In genomic region chr3:72288955-72289707, GRCh38 we compare ENCODE assay signal across 8 cellular contexts.
DNase-seq lines count a peak whose midpoint lies in the region; ATAC-seq lines count a peak whose summit lies in the region.

No MANE protein-coding gene starts in this region.

- H3K4me3 ChIP-seq in MG63: no peak overlapping the region

- H3K9me3 Mint-ChIP-seq in activated T-cell treated with anti-CD3 and anti-CD28 coated beads, Interleukin-2, amount 50 U/mL, for 4 hours: no peaks in the 10 kb centered on the region
- H3K9me3 Mint-ChIP-seq in stimulated activated effector memory CD8-positive, alpha-beta T cell treated with anti-CD3 and anti-CD28 coated beads, Interleukin-12 subunit alpha, Interleukin-12 subunit beta, amount 100 ng/mL, for 72 hours: no peaks in the 10 kb centered on the region

- ATAC-seq in activated T-cell treated with anti-CD3 and anti-CD28 coated beads, Interleukin-2, amount 50 U/mL, for 4 hours: peak; percentile 44 to 51
- no peak for ATAC-seq in stimulated activated effector memory CD8-positive, alpha-beta T cell treated with anti-CD3 and anti-CD28 coated beads, Interleukin-12 subunit alpha, Interleukin-12 subunit beta, amount 100 ng/mL, for 72 hours
- no peak for ATAC-seq in GM21786 (IDR thresholded peaks at IDR 0.05; ENCODE audit: unreplicated experiment)

- DNase-seq in activated T-cell treated with anti-CD3 and anti-CD28 coated beads, Interleukin-2, amount 50 U/mL, for 4 hours: no peak
- DNase-seq in activated T-cell treated with anti-CD3 and anti-CD28 coated beads, Interleukin-2, amount 50 U/mL, for 1 hour: no peak
- DNase-seq in MG63 (peak; percentile 26), astrocyte of the hippocampus (ENCODE audit: low read depth, low spot score) (peak; percentile 98), iris pigment epithelial cell (ENCODE audit: low read depth) (peak; percentile 80), DMS153 (lab: John Stamatoyannopoulos, UW) (no peak)
- no peak for DNase-seq in stimulated activated effector memory CD8-positive, alpha-beta T cell treated with anti-CD3 and anti-CD28 coated beads, Interleukin-12 subunit alpha, Interleukin-12 subunit beta, amount 100 ng/mL, for 72 hours (ENCODE audit: low spot score in 2 of 2)

- peak overlapping the region; percentile 74 for H3K4me3 Mint-ChIP-seq in activated T-cell treated with anti-CD3 and anti-CD28 coated beads, Interleukin-2, amount 50 U/mL, for 4 hours
- H3K4me3 Mint-ChIP-seq in stimulated activated effector memory CD8-positive, alpha-beta T cell treated with anti-CD3 and anti-CD28 coated beads, Interleukin-12 subunit alpha, Interleukin-12 subunit beta, amount 100 ng/mL, for 72 hours: peak overlapping the region; percentile 43

- H3K9me3 ChIP-seq in MG63: no peaks in the 10 kb centered on the region

- peaks cover 8% of the 10 kb centered on the region for H3K27me3 Mint-ChIP-seq in activated T-cell treated with anti-CD3 and anti-CD28 coated beads, Interleukin-2, amount 50 U/mL, for 4 hours (ENCODE audit: low read depth)

- H3K27me3 ChIP-seq in MG63: no peaks in the 10 kb centered on the region

- no peak overlapping the region for H3K27ac Mint-ChIP-seq in stimulated activated effector memory CD8-positive, alpha-beta T cell treated with anti-CD3 and anti-CD28 coated beads, Interleukin-12 subunit alpha, Interleukin-12 subunit beta, amount 100 ng/mL, for 72 hours

- H3K36me3 Mint-ChIP-seq in activated T-cell treated with anti-CD3 and anti-CD28 coated beads, Interleukin-2, amount 50 U/mL, for 4 hours (ENCODE audit: insufficient read depth): no peaks in the 10 kb centered on the region
- H3K36me3 Mint-ChIP-seq in stimulated activated effector memory CD8-positive, alpha-beta T cell treated with anti-CD3 and anti-CD28 coated beads, Interleukin-12 subunit alpha, Interleukin-12 subunit beta, amount 100 ng/mL, for 72 hours: no peaks in the 10 kb centered on the region

- no peaks in the 10 kb centered on the region for H3K36me3 ChIP-seq in MG63

- peaks cover 10% of the 10 kb centered on the region for H3K4me1 Mint-ChIP-seq in activated T-cell treated with anti-CD3 and anti-CD28 coated beads, Interleukin-2, amount 50 U/mL, for 4 hours (ENCODE audit: low read depth)
- H3K4me1 Mint-ChIP-seq in stimulated activated effector memory CD8-positive, alpha-beta T cell treated with anti-CD3 and anti-CD28 coated beads, Interleukin-12 subunit alpha, Interleukin-12 subunit beta, amount 100 ng/mL, for 72 hours: peaks cover 12% of the 10 kb centered on the region

Comparison
In these comparisons a context has a peak if more than half of its experiments do, and no peak if none do; other contexts are left out.
1. ATAC-seq: peak in activated T-cell treated with anti-CD3 and anti-CD28 coated beads, Interleukin-2, amount 50 U/mL, for 4 hours (2 of 2); none in stimulated activated effector memory CD8-positive, alpha-beta T cell treated with anti-CD3 and anti-CD28 coated beads, Interleukin-12 subunit alpha, Interleukin-12 subunit beta, amount 100 ng/mL, for 72 hours (single experiment) and GM21786 (single experiment).
2. DNase-seq: peak in MG63 (single experiment), astrocyte of the hippocampus (single experiment) and iris pigment epithelial cell (single experiment); none in activated T-cell treated with anti-CD3 and anti-CD28 coated beads, Interleukin-2, amount 50 U/mL, for 4 hours (single experiment), activated T-cell treated with anti-CD3 and anti-CD28 coated beads, Interleukin-2, amount 50 U/mL, for 1 hour (single experiment), stimulated activated effector memory CD8-positive, alpha-beta T cell treated with anti-CD3 and anti-CD28 coated beads, Interleukin-12 subunit alpha, Interleukin-12 subunit beta, amount 100 ng/mL, for 72 hours (0 of 2) and DMS153 (single experiment).